Comparison of ENCODE assay signal across 12 cellular contexts in genomic region chr22:37062657-37063381, GRCh38. TPM values are rescaled to one million over a fixed set of nuclear protein-coding genes. Genes with fewer than 3 reads are reported as not detected.
"Had no signal": no experiment of that assay in that cellular context is flagged by ENCODE, and none has a peak within 500 bp of the region (broad histone marks: within the 10 kb centered on the region; RNA-seq: fewer than 3 reads in every experiment).

No MANE protein-coding gene starts in this region.

- H3K4me3 Mint-ChIP-seq: activated naive CD8-positive, alpha-beta T cell treated with anti-CD3 and anti-CD28 coated beads for 36 hours; activated T-cell treated with anti-CD3 and anti-CD28 coated beads, Interleukin-2, amount 50 U/mL, for 24 hours; neural progenitor cell had no signal

- H3K9me3 Mint-ChIP-seq: activated naive CD8-positive, alpha-beta T cell treated with anti-CD3 and anti-CD28 coated beads for 36 hours; activated T-cell treated with anti-CD3 and anti-CD28 coated beads, Interleukin-2, amount 50 U/mL, for 24 hours; neural progenitor cell had no signal

- H3K4me1 ChIP-seq: breast epithelium, neural progenitor cell, pancreas had no signal

- H3K4me3 ChIP-seq: breast epithelium, esophagus squamous epithelium, neural progenitor cell, pancreas had no signal

- H3K4me2 ChIP-seq: neural progenitor cell had no signal

- H3K27me3 ChIP-seq: pancreas had no signal

- H3K27ac ChIP-seq: breast epithelium, esophagus squamous epithelium, neural progenitor cell, pancreas had no signal

- DNase-seq: activated gamma-delta T cell treated with Interleukin-2 at 50 U/mL for 16 hours; activated naive CD8-positive, alpha-beta T cell treated with anti-CD3 and anti-CD28 coated beads for 36 hours; activated T-cell treated with anti-CD3 and anti-CD28 coated beads, Interleukin-2, amount 50 U/mL, for 24 hours; aorta; esophagus squamous epithelium; foreskin fibroblast had no signal

- H2AFZ ChIP-seq: neural progenitor cell had no signal

- H3K36me3 ChIP-seq: breast epithelium, neural progenitor cell, pancreas had no signal

- H3K27ac Mint-ChIP-seq: activated naive CD8-positive, alpha-beta T cell treated with anti-CD3 and anti-CD28 coated beads for 36 hours; activated T-cell treated with anti-CD3 and anti-CD28 coated beads, Interleukin-2, amount 50 U/mL, for 24 hours; neural progenitor cell had no signal

- H3K9ac ChIP-seq: neural progenitor cell had no signal

- H3K9me3 ChIP-seq: breast epithelium, esophagus squamous epithelium, pancreas had no signal

- H3K4me1 Mint-ChIP-seq: neural progenitor cell had no signal

RNA-seq across cellular contexts. Expression of gene TMPRSS6, which starts 46.7 kb away (rescaled TPM):
- total RNA-seq: aorta, renal cortical epithelial cell, subcutaneous adipose tissue had no signal
- polyA plus RNA-seq: aorta, keratinocyte had no signal
